1 cellular context compared by ENCODE assay signal in the genomic region with DNA sequence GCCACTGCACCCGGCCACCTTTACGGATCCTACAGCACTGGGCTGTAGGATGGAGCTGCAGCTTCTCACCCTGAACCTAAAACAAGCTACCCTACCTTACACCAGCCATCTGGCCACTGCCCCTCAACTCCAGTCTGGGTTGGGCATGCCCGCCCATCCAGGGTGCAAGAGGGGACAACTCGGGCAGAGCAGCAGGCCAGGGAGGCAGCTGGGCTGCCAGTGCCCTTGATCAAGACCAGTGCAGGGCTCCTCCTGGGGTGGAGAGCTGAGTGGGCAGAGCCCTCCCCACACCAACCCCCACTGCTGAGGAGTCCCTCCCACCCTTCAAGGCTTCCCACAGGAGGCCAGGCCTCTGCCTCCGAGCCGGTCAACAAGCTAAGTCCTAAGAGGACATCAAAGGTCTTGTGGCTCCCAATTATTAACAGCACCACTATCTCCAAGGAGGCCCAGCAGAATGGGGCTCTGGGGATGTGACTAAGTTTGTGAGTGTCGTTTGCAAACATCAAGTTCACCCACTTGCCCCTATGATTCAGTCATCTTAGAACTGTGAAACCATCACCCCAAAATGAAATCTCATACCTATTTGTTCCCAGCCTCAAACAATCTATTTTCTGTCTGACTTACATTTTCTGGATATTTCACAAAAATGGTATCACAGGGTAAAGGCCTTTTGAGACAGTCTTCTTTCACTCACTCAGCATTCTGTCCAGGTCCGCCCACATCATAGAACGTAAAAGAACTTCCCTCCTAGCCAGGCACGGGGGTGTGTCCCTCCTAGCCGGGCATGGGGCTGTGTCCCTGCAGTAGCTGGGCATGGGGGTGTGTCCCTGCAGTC.
TF ChIP-seq lines count a peak whose summit lies in the region.

No MANE protein-coding gene starts in this region.

TF ChIP-seq in HepG2, 621 proteins besides CTCF, POLR2A, EP300 and RAD21:
- TF ChIP-seq ZNF326 (CRISPR knock-in tag; IDR thresholded peaks at IDR 0.05; ENCODE audit: borderline replicate concordance): no peak
- peak; percentile 87 for TF ChIP-seq AGO2 (optimal IDR thresholded peaks at IDR 0.05; ENCODE audit: low read depth, low read length)
- no peak for TF ChIP-seq ZNF33B (CRISPR knock-in tag; IDR thresholded peaks at IDR 0.05)
- TF ChIP-seq MEF2D (CRISPR knock-in tag; IDR thresholded peaks at IDR 0.05): no peak
- TF ChIP-seq ZNF740 (CRISPR knock-in tag; IDR thresholded peaks at IDR 0.05): no peak
- no peak for TF ChIP-seq ZNF460 (CRISPR knock-in tag; IDR thresholded peaks at IDR 0.05; ENCODE audit: borderline replicate concordance)
- TF ChIP-seq RBM22 (optimal IDR thresholded peaks at IDR 0.05; ENCODE audit: low read length): peak; percentile 13
- TF ChIP-seq SIX1 (CRISPR knock-in tag; IDR thresholded peaks at IDR 0.05; ENCODE audit: borderline replicate concordance): no peak
- no peak for TF ChIP-seq POGZ (CRISPR knock-in tag; IDR thresholded peaks at IDR 0.05)
- TF ChIP-seq NR2F2 (IDR thresholded peaks at IDR 0.05; ENCODE audit: borderline replicate concordance, low read depth): no peak
- peak; percentile 18 for TF ChIP-seq POLR2G (IDR thresholded peaks at IDR 0.05; ENCODE audit: low read depth, low read length)
- no peak for TF ChIP-seq ZNF263 (CRISPR knock-in tag; IDR thresholded peaks at IDR 0.05)
- TF ChIP-seq FIP1L1 (IDR thresholded peaks at IDR 0.05; ENCODE audit: borderline replicate concordance, insufficient read depth, low read depth, low read length): no peak
